In the genomic region with DNA sequence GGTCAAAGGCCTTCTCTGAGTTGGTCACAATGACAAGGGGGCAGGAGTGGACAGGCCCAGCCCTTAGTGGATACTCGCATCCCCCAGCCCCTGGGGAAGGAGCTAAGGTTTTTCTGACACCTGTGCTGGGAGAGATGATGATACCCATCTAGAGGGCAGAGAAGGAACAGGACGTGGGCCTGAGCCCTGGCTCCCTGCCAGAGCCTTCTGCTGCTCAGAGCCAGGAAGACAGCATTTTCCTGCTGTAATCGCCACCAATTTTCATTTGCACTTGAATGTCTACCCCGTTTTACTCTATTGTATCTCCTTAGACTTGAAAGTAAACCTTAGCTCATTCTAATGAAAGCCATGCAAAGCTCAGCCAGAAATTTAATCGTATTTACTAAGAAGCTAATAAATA, we compare ENCODE assay signal across 22 cellular contexts. TPM values are rescaled to one million over a fixed set of nuclear protein-coding genes. Genes with fewer than 3 reads are reported as not detected.
DNase-seq lines count a peak whose midpoint lies in the region; ATAC-seq, FAIRE-seq and TF ChIP-seq lines count a peak whose summit lies in the region.
"Had no signal": no experiment of that assay in that cellular context is flagged by ENCODE, and none has a peak within 500 bp of the region (broad histone marks: within the 10 kb centered on the region; RNA-seq: fewer than 3 reads in every experiment).

No MANE protein-coding gene starts in this region.

- no peaks in the 10 kb centered on the region; a peak in 1 of 7 replicates for H3K27me3 ChIP-seq in H1 (replicated peaks in 1 of 4; ENCODE audit: control insufficient read depth in 3 of 4, extremely low read depth in 1 of 4, insufficient read depth in 3 of 4, low read length in 3 of 4)
- peaks cover 0 to 4% of the 10 kb centered on the region in 2 experiments; a peak in 2 of 5 replicates for H3K27me3 ChIP-seq in HepG2 (ENCODE audit: control insufficient read depth in 1 of 2, insufficient read depth in 2 of 2, low read length in 2 of 2)
- H3K27me3 ChIP-seq: adrenal gland, ovary had no signal

- H3K4me1 ChIP-seq in H1 (replicated peaks in 1 of 4; ENCODE audit: control insufficient read depth in 3 of 4, insufficient read depth in 4 of 4, low read length in 3 of 4) (peaks cover 4 to 19% (median 14%) of the 10 kb centered on the region in 4 experiments), HepG2 (ENCODE audit: insufficient read depth, low read length) (peaks cover 32% of the 10 kb centered on the region)
- H3K4me1 ChIP-seq: adrenal gland, left lung had no signal

- intact Hi-C loops in HepG2 (cut with micrococcal nuclease; ENCODE audit: unreplicated experiment): no loop called here

- no peak overlapping the region for H2BK12ac ChIP-seq in H1 (ENCODE audit: low read depth, low read length)

- H2AFZ ChIP-seq in H1 (ENCODE audit: low read length): no peak overlapping the region
- no peak overlapping the region for H2AFZ ChIP-seq in HepG2 (ENCODE audit: low read length)

- no peak overlapping the region for H2BK15ac ChIP-seq in H1 (ENCODE audit: low read length)

- DNase-seq in DMS53 (lab: John Stamatoyannopoulos, UW): peak; percentile 17
- no peak for DNase-seq in DMS53 treated with DMSO at 0.1 percent for 48 hours (lab: John Stamatoyannopoulos, UW; ENCODE audit: unreplicated experiment)
- DNase-seq in NCI-H69 (lab: John Stamatoyannopoulos, UW): peak; percentile 78
- DNase-seq in H1 (ENCODE audit: low read depth in 1 of 2, low spot score in 2 of 2): no peak
- DNase-seq in effector memory CD8-positive, alpha-beta T cell: no peak
- DNase-seq in SHP77 (lab: John Stamatoyannopoulos, UW): no peak
- no peak for DNase-seq in HepG2 (ENCODE audit: low spot score)
- DNase-seq: CD4-positive, CD25-positive, alpha-beta regulatory T cell; NCI-H187 treated with DMSO at 0.1 percent for 48 hours; ovary; SK-N-SH; stimulated activated CD4-positive, alpha-beta T cell treated with anti-CD3 and anti-CD28 coated beads, Interleukin-4, amount 100 ng/mL, for 4 hours; trophoblast cell had no signal

- no peaks in the 10 kb centered on the region for H3K36me3 ChIP-seq in H1 (ENCODE audit: control insufficient read depth in 2 of 4, insufficient read depth in 4 of 4, low read length in 3 of 4)
- H3K36me3 ChIP-seq in HepG2 (replicated peaks in 1 of 2; ENCODE audit: control insufficient read depth in 1 of 2, insufficient read depth in 2 of 2, low read length in 2 of 2): no peaks in the 10 kb centered on the region
- H3K36me3 ChIP-seq: adrenal gland, left lung, ovary had no signal

- no peak overlapping the region for H3K18ac ChIP-seq in H1 (ENCODE audit: extremely low read depth, low read length)

- H3K14ac ChIP-seq in H1 (ENCODE audit: insufficient read length): no peak overlapping the region

- H4K20me1 ChIP-seq in H1 (replicated peaks in 1 of 2; ENCODE audit: control insufficient read depth in 1 of 2, insufficient read depth in 2 of 2, low read length in 2 of 2): no peaks in the 10 kb centered on the region
- H4K20me1 ChIP-seq in HepG2 (ENCODE audit: insufficient read depth, low read length): no peaks in the 10 kb centered on the region

- H3K27ac Mint-ChIP-seq in effector memory CD8-positive, alpha-beta T cell: no peak overlapping the region
- H3K27ac Mint-ChIP-seq: activated T-helper 2 cell treated with anti-CD3 and anti-CD28 coated beads, Interferon-gamma antibody, Interleukin-2, Interleukin-4, amounts not matched to agents 10 μg/mL and 5 μg/mL and 100 μg/mL, durations not matched to agents 14 hours and 24 hours and 36 hours had no signal

- H3K36me3 Mint-ChIP-seq in effector memory CD8-positive, alpha-beta T cell (ENCODE audit: insufficient read depth): no peaks in the 10 kb centered on the region
- H3K36me3 Mint-ChIP-seq: CD4-positive, CD25-positive, alpha-beta regulatory T cell had no signal

- H3K4ac ChIP-seq in H1 (replicated peaks; ENCODE audit: insufficient read length, low read depth, low read length): no peak overlapping the region

- no peak overlapping the region for H4K5ac ChIP-seq in H1 (ENCODE audit: insufficient read length, low read depth, low read length)

- H3K27ac ChIP-seq in H1 (ENCODE audit: low read depth, low read length): no peak overlapping the region
- no peak overlapping the region for H3K27ac ChIP-seq in HepG2 (ENCODE audit: extremely low read length, insufficient read depth, low read length)
- H3K27ac ChIP-seq: 22Rv1, adrenal gland, left lung, ovary had no signal

- no peak for FAIRE-seq in H1 (lab: Jason Lieb, UNC)
- no peak for FAIRE-seq in HepG2 (lab: Jason Lieb, UNC)
- FAIRE-seq: endometrium, G401.6, TTC549 had no signal

- no TSS peak for BruUV-seq in HepG2 (replicated peaks; lab: Mats Ljungman, UMichigan)

- H3K9ac ChIP-seq in H1 (replicated peaks in 1 of 4; ENCODE audit: extremely low read depth in 1 of 4, low read depth in 3 of 4, low read length in 3 of 4) (no peak overlapping the region), HepG2 (ENCODE audit: insufficient read depth, low read depth, low read length) (no peak overlapping the region)
- H3K9ac ChIP-seq: SK-N-SH had no signal

- TF ChIP-seq POLR2A in H1 (IDR thresholded peaks at IDR 0.05; ENCODE audit: control extremely low read depth in 1 of 2, low read depth in 2 of 2, low read length in 2 of 2): no peak
- TF ChIP-seq POLR2A in HepG2 (IDR thresholded peaks at IDR 0.05; ENCODE audit: insufficient read depth in 1 of 2, low read depth in 2 of 2, low read length in 2 of 2): no peak

- no peak overlapping the region for H2BK120ac ChIP-seq in H1 (replicated peaks; ENCODE audit: low read depth, low read length)

- no peak overlapping the region for H4K8ac ChIP-seq in H1 (ENCODE audit: extremely low read depth, insufficient read depth, low read length)

- peak overlapping the region; percentile 18 to 54; a peak in 3 of 4 replicates for H3K4me2 ChIP-seq in H1 (ENCODE audit: insufficient read depth in 1 of 2, low read depth in 2 of 2, low read length in 2 of 2)
- H3K4me2 ChIP-seq in HepG2 (ENCODE audit: low read depth, low read length): no peak overlapping the region; the same call in 1 of the 2 replicates
- H3K4me2 ChIP-seq: SK-N-SH had no signal

- no peaks in the 10 kb centered on the region for H3K79me2 ChIP-seq in H1 (ENCODE audit: control insufficient read depth in 1 of 2, insufficient read depth in 2 of 2, low read length in 2 of 2)
- no peaks in the 10 kb centered on the region for H3K79me2 ChIP-seq in HepG2 (ENCODE audit: insufficient read depth, low read length)

- TF ChIP-seq RAD21 in H1 (IDR thresholded peaks at IDR 0.05 in 1 of 2, conservative IDR thresholded peaks at IDR 0.05 in 1 of 2; ENCODE audit: low read depth in 2 of 2, low read length in 2 of 2) (peak; percentile 31 to 51), HepG2 (CRISPR knock-in tag; IDR thresholded peaks at IDR 0.05) (no peak)

- POLR2A ChIA-PET in H1 (lab: Charles Lee; ENCODE audit: partially characterized antibody) (interaction anchor here (1.0 to 1.2 kb wide), 3 partner anchors 15 to 165 kb away, joined by 3 read pairs; no protein-coding TSS in a partner anchor), HepG2 (lab: Yijun Ruan, JAX) (no interaction called here)

- H2BK20ac ChIP-seq in H1 (ENCODE audit: low read length): no peak overlapping the region

- in situ Hi-C loops in HepG2 (cut with HindIII; ENCODE audit: extremely low pct_ligation_motif_present, low pct_unique_long_range_greater_than_20kb): no loop called here

- H3K23me2 ChIP-seq in H1 (ENCODE audit: low read depth, low read length): peaks cover 2% of the 10 kb centered on the region; the same call in 1 of the 2 replicates

- no peak overlapping the region for H3K4me3 ChIP-seq in H1 (ENCODE audit: extremely low read depth in 1 of 4, insufficient read depth in 2 of 4, low read depth in 3 of 4, low read length in 4 of 4)
- H3K4me3 ChIP-seq in HepG2 (replicated peaks in 1 of 3; ENCODE audit: insufficient read depth in 1 of 3, low read depth in 2 of 3, low read length in 3 of 3): no peak overlapping the region
- H3K4me3 ChIP-seq: adrenal gland, left lung, ovary had no signal

- no peak overlapping the region for H2AK5ac ChIP-seq in H1 (ENCODE audit: low read depth, low read length)

- peaks cover 0 to 4% of the 10 kb centered on the region in 2 donors for H3K4me1 Mint-ChIP-seq in effector memory CD8-positive, alpha-beta T cell (ENCODE audit: low read depth in 2 of 2)
- H3K4me1 Mint-ChIP-seq: CD4-positive, CD25-positive, alpha-beta regulatory T cell; central memory CD8-positive, alpha-beta T cell had no signal

- peak; percentile 5 for TF ChIP-seq CTCF in GM12873 (IDR thresholded peaks at IDR 0.05; ENCODE audit: insufficient read depth, low read depth, low read length, missing control alignments)
- peak in 2 of 3 experiments; percentile 4 to 32; a peak in 2 of 4 replicates for TF ChIP-seq CTCF in H1 (IDR thresholded peaks at IDR 0.05; ENCODE audit: control extremely low read depth in 1 of 3, insufficient read depth in 1 of 3, low read depth in 1 of 3, low read length in 3 of 3)
- TF ChIP-seq CTCF in HepG2 (CRISPR knock-in tag; IDR thresholded peaks at IDR 0.05): no peak

- TF ChIP-seq EP300 in H1 (IDR thresholded peaks at IDR 0.05; ENCODE audit: borderline replicate concordance in 1 of 2, low read depth in 2 of 2, low read length in 2 of 2) (no peak), HepG2 (IDR thresholded peaks at IDR 0.05; ENCODE audit: low read depth in 2 of 2, low read length in 2 of 2) (no peak), HepG2 (CRISPR knock-in tag; IDR thresholded peaks at IDR 0.05; ENCODE audit: borderline replicate concordance) (no peak)

- H3K56ac ChIP-seq in H1 (replicated peaks; ENCODE audit: insufficient read length, low read depth, low read length): no peak overlapping the region

- H3K9me3 Mint-ChIP-seq in effector memory CD8-positive, alpha-beta T cell: no peaks in the 10 kb centered on the region
- H3K9me3 Mint-ChIP-seq: activated T-helper 2 cell treated with anti-CD3 and anti-CD28 coated beads, Interferon-gamma antibody, Interleukin-2, Interleukin-4, amounts not matched to agents 10 μg/mL and 5 μg/mL and 100 μg/mL, durations not matched to agents 14 hours and 24 hours and 36 hours; CD4-positive, CD25-positive, alpha-beta regulatory T cell; central memory CD8-positive, alpha-beta T cell had no signal

- peaks cover 12 to 21% of the 10 kb centered on the region in 2 donors for H3K27me3 Mint-ChIP-seq in effector memory CD8-positive, alpha-beta T cell
- H3K27me3 Mint-ChIP-seq: central memory CD8-positive, alpha-beta T cell had no signal

- 41% methylated on average over 5 of the region's 5 CpGs; no CpG with 5 or more reads in 1 of the 2 experiments for WGBS in H1 (ENCODE audit: extremely low coverage in 1 of 2, insufficient coverage in 1 of 2, insufficient read length in 1 of 2, insufficient replicate concordance in 2 of 2, low coverage in 1 of 2, low lambda C conversion rate in 2 of 2, missing lambda C conversion rate in 1 of 2), 2 experiments
- WGBS in HepG2 (ENCODE audit: low lambda C conversion rate): 35% methylated on average over 4 of the region's 5 CpGs

- H3K79me1 ChIP-seq in H1 (ENCODE audit: low read depth, low read length): no peaks in the 10 kb centered on the region

- H4K91ac ChIP-seq in H1 (replicated peaks; ENCODE audit: insufficient read length, low read length): no peak overlapping the region

- no peaks in the 10 kb centered on the region for H3K9me3 ChIP-seq in H1 (ENCODE audit: insufficient read depth in 2 of 2, low read depth in 1 of 2, low read length in 1 of 2)
- no peaks in the 10 kb centered on the region for H3K9me3 ChIP-seq in HepG2 (ENCODE audit: low read length)
- H3K9me3 ChIP-seq: adrenal gland, left lung, ovary, SK-N-SH had no signal

- H3K23ac ChIP-seq in H1 (ENCODE audit: insufficient read length): no peak overlapping the region

- no peak for ATAC-seq in effector memory CD8-positive, alpha-beta T cell (replicated peaks)
- ATAC-seq in HepG2: no peak; the same call in 2 of the 3 replicates
- ATAC-seq: left lung had no signal

- no peak overlapping the region for H3K4me3 Mint-ChIP-seq in effector memory CD8-positive, alpha-beta T cell
- H3K4me3 Mint-ChIP-seq: CD4-positive, CD25-positive, alpha-beta regulatory T cell; central memory CD8-positive, alpha-beta T cell had no signal

- H2BK5ac ChIP-seq in H1 (ENCODE audit: low read depth, low read length): no peak overlapping the region

- CTCF ChIA-PET in H1 (lab: Charles Lee; ENCODE audit: partially characterized antibody): interaction anchor here (0.9 to 4.1 kb wide), 8 partner anchors 10 to 65 kb away, joined by 3 to 31 read pairs (median 4); no protein-coding TSS in a partner anchor
- CTCF ChIA-PET in HepG2 (lab: Yijun Ruan, JAX; ENCODE audit: low intra/inter-chr PET ratio, low total read pairs): no interaction called here

RNA-seq across cellular contexts. Expression of gene TRAF3, which starts 17.8 kb away (rescaled TPM):
- total RNA-seq in H1 (2021; fragmentation: NEBNext Ultra II Directional; extraction: Animal tissue kit (Norgen Biotek cat#: 25700)): 10.0 and 12.1 TPM in 2 replicates
- polyA plus RNA-seq in H1 (2011; rRNA removed) (5.8 and 6.5 TPM in 2 replicates), HepG2 (2011; rRNA removed) (6.9 and 7.2 TPM in 2 replicates)
- polyA plus RNA-seq in H1 (2011; cell fraction: cytosol; rRNA removed): 6.7 TPM
- polyA plus RNA-seq in H1 (2011; cell fraction: nucleus; rRNA removed): 11.0 TPM
- 6.8 to 8.1 TPM (median 7.6 TPM) in 4 replicates for polyA plus RNA-seq in H1 (2012, experiment 1 of 2)
- polyA plus RNA-seq in H1 (2012, experiment 2 of 2): 3.8 TPM
- polyA plus RNA-seq in H1 (2013, experiment 1 of 2): 4.9 TPM
- polyA plus RNA-seq in H1 (2013, experiment 2 of 2): 5.2 TPM
- 14.0 and 19.4 TPM in 2 replicates for polyA minus RNA-seq in H1 (2011; rRNA and poly(A)+ RNA removed)
- polyA minus RNA-seq in H1 (2011; cell fraction: cytosol; rRNA and poly(A)+ RNA removed): 4.9 TPM
- 10.2 TPM for polyA minus RNA-seq in H1 (2011; cell fraction: nucleus; rRNA and poly(A)+ RNA removed)
- 12.2 and 13.0 TPM in 2 replicates for total RNA-seq in HepG2 (2016; rRNA removed; fragmentation: Illumina TruSeq; extraction: Trizol)
- total RNA-seq in HepG2 (2016; cell fraction: cytosol; rRNA removed; fragmentation: Illumina TruSeq; extraction: Trizol; ENCODE audit: low read depth): 45.5 and 46.6 TPM in 2 replicates
- total RNA-seq in HepG2 (2016; cell fraction: insoluble cytoplasmic fraction; rRNA removed; fragmentation: Illumina TruSeq; extraction: Trizol): 10.7 and 11.9 TPM in 2 replicates
- 36.3 and 37.0 TPM in 2 replicates for total RNA-seq in HepG2 (2016; cell fraction: membrane; rRNA removed; fragmentation: Illumina TruSeq; extraction: Trizol)
- 8.7 and 9.5 TPM in 2 replicates for total RNA-seq in HepG2 (2016; cell fraction: nucleus; rRNA removed; fragmentation: Illumina TruSeq; extraction: Trizol)
- 6.0 and 6.8 TPM in 2 replicates for polyA plus RNA-seq in HepG2 (2011; cell fraction: cytosol; rRNA removed)
- 8.0 and 8.4 TPM in 2 replicates for polyA plus RNA-seq in HepG2 (2011; cell fraction: nucleus; rRNA removed)
- polyA plus RNA-seq in HepG2 (2012): 5.3 and 5.6 TPM in 2 replicates
- 11.1 and 11.2 TPM in 2 replicates for polyA plus RNA-seq in HepG2 (2016; cell fraction: cytosol; fragmentation: Illumina TruSeq; extraction: Trizol; ENCODE audit: low read depth)
- polyA plus RNA-seq in HepG2 (2016; cell fraction: insoluble cytoplasmic fraction; fragmentation: Illumina TruSeq; extraction: Trizol; ENCODE audit: low read depth): 7.7 and 10.1 TPM in 2 replicates
- polyA plus RNA-seq in HepG2 (2016; cell fraction: membrane; fragmentation: Illumina TruSeq; extraction: Trizol; ENCODE audit: low read depth): 15.8 and 17.5 TPM in 2 replicates
- polyA plus RNA-seq in HepG2 (2016; cell fraction: nucleus; fragmentation: Illumina TruSeq; extraction: Trizol; ENCODE audit: insufficient read depth, low read depth): 11.6 and 12.0 TPM in 2 replicates
- polyA minus RNA-seq in HepG2 (2011; rRNA and poly(A)+ RNA removed; ENCODE audit: low replicate concordance): 21.0 and 40.5 TPM in 2 replicates
- polyA minus RNA-seq in HepG2 (2011; cell fraction: cytosol; rRNA and poly(A)+ RNA removed): 7.8 and 9.1 TPM in 2 replicates
- 6.8 and 11.8 TPM in 2 replicates for polyA minus RNA-seq in HepG2 (2011; cell fraction: nucleus; rRNA and poly(A)+ RNA removed)

Comparison
In these comparisons a context has a peak if more than half of its experiments do, and no peak if none do; other contexts are left out.
1. DNase-seq: peak in DMS53 (single experiment) and NCI-H69 (single experiment); none in DMS53 treated with DMSO at 0.1 percent for 48 hours (single experiment), H1 (0 of 2), effector memory CD8-positive, alpha-beta T cell (0 of 3), SHP77 (0 of 2) and HepG2 (single experiment).